1 cellular context compared by ENCODE assay signal in the genomic region with DNA sequence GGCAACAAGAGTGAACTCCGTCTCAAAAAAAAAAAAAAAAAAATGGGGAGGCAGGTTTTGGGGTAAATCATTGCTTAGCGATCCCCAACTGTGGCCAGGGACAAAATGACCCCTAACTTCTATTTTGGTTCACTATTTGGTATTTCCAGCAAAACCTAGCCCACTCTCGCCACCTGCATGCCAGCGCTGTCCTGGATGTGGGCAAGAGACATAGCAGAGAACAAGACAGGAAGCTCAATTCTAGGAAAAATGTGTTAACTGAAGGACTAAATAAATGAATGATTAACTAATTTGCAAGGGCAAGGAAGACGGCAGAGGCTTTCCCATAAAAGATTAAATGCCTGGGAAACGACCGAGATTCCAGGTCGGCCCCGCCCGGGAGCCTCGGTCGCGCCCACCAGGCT.
TF ChIP-seq lines count a peak whose summit lies in the region.

No MANE protein-coding gene starts in this region.

TF ChIP-seq in endothelial cell of umbilical vein, 7 proteins besides CTCF, POLR2A, EP300 and RAD21:
- no peak for TF ChIP-seq FOS (IDR thresholded peaks at IDR 0.05; ENCODE audit: borderline replicate concordance, insufficient read depth, low read length)
- TF ChIP-seq POLR2AphosphoS5 (IDR thresholded peaks at IDR 0.05; ENCODE audit: insufficient read depth, low read depth, low read length), result no peak
- TF ChIP-seq MYC (IDR thresholded peaks at IDR 0.05; ENCODE audit: low read depth, low read length), result no peak
- no peak for TF ChIP-seq GATA2 (IDR thresholded peaks at IDR 0.05; ENCODE audit: insufficient read depth, insufficient read length, low read depth, low read length)
- TF ChIP-seq, protein P1, sequence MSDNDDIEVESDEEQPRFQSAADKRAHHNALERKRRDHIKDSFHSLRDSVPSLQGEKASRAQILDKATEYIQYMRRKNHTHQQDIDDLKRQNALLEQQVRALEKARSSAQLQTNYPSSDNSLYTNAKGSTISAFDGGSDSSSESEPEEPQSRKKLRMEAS (IDR thresholded peaks at IDR 0.05; ENCODE audit: insufficient read depth, insufficient read length), result no peak
- no peak for TF ChIP-seq EZH2 (IDR thresholded peaks at IDR 0.05; ENCODE audit: borderline replicate concordance, low read depth, low read length, severe bottlenecking)
- no peak for TF ChIP-seq JUN (IDR thresholded peaks at IDR 0.05; ENCODE audit: borderline replicate concordance, insufficient read depth, insufficient read length, low read depth)
TF ChIP-seq in endothelial cell of umbilical vein: peak in this region for 0.
